Comparison of ENCODE assay signal across 8 cellular contexts in the genomic region with DNA sequence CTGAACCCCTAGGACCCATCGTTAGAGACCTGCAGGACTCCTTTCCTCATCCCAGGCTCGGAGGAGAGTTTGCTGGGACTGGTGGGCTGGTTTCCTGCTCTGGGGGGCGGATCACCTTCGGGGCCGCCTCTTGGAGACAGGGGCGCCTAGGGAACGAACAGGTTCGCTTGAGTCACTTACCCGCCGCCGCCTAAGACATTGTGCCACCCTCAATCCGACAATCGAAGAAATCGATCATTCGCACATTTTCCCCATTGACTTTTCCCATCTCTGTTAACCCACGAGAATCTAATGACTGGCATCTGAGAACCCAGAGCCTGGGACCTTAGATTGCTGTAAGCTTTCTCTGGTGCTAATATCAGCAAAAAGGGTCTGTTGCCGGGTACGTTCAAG. TPM values are rescaled to one million over a fixed set of nuclear protein-coding genes. Genes with fewer than 3 reads are reported as not detected.
DNase-seq lines count a peak whose midpoint lies in the region; ATAC-seq and TF ChIP-seq lines count a peak whose summit lies in the region.

No MANE protein-coding gene starts in this region.

- H3K4me2 ChIP-seq in mammary epithelial cell (ENCODE audit: insufficient read depth, low read depth, low read length) = peak overlapping the region; percentile 86

- H3K36me3 ChIP-seq in mammary epithelial cell (ENCODE audit: insufficient read depth, low read length) = peaks cover 6% of the 10 kb centered on the region
- peaks cover 19% of the 10 kb centered on the region for H3K36me3 ChIP-seq in muscle layer of colon (ENCODE audit: insufficient read depth, low read length)

- H3K9ac ChIP-seq in mammary epithelial cell (ENCODE audit: insufficient read depth, low read length) = peak overlapping the region; percentile 95
- H3K9ac ChIP-seq in muscle layer of colon (ENCODE audit: low read length) = peak overlapping the region; percentile 80

- H3K4me1 ChIP-seq in mammary epithelial cell (ENCODE audit: insufficient read depth, low read length) = peaks cover 21% of the 10 kb centered on the region
- peaks cover 46% of the 10 kb centered on the region for H3K4me1 ChIP-seq in muscle layer of colon (ENCODE audit: insufficient read depth, low read length)

- WGBS in mammary epithelial cell (ENCODE audit: low coverage, missing lambda C conversion rate) = 3% methylated on average over 10 of the region's 18 CpGs

- no peaks in the 10 kb centered on the region for H4K20me1 ChIP-seq in mammary epithelial cell (ENCODE audit: insufficient read depth, low read length)

- no peaks in the 10 kb centered on the region for H3K9me3 Mint-ChIP-seq in IgD-negative memory B cell

- no peak for TF ChIP-seq CTCF in mammary epithelial cell (conservative IDR thresholded peaks at IDR 0.05 in 1 of 2, IDR thresholded peaks at IDR 0.05 in 1 of 2; ENCODE audit: extremely low read depth in 1 of 2, insufficient read depth in 1 of 2, low read depth in 1 of 2, low read length in 2 of 2)

- H3K4me3 Mint-ChIP-seq in IgD-negative memory B cell = peak overlapping the region; percentile 97 to 100 (median 98)

- BruUV-seq in mammary epithelial cell (replicated peaks; lab: Mats Ljungman, UMichigan) = TSS peak; percentile 70

- dilution Hi-C loops in mammary epithelial cell (cut with HindIII; ENCODE audit: low sequenced_read_pairs) = loop anchor here (5.0 kb wide), 1 partner anchor 47 kb away; no protein-coding TSS in a partner anchor

- peak overlapping the region; percentile 56 to 95 (median 75) for H3K4me3 ChIP-seq in mammary epithelial cell (replicated peaks in 1 of 3; ENCODE audit: insufficient read depth in 1 of 3, low read depth in 2 of 3, low read length in 3 of 3)
- peak overlapping the region; percentile 73 to 91 for H3K4me3 ChIP-seq in muscle layer of colon (ENCODE audit: low read depth in 1 of 2, low read length in 2 of 2)

- H3K27ac Mint-ChIP-seq in IgD-negative memory B cell = peak overlapping the region; percentile 96 to 100 (median 99)

- H3K27ac ChIP-seq in mammary epithelial cell (ENCODE audit: insufficient read depth, low read depth, low read length) = peak overlapping the region; percentile 92
- peak overlapping the region; percentile 89 for H3K27ac ChIP-seq in muscle layer of colon (ENCODE audit: low read depth, low read length)

- in situ Hi-C loops in mammary epithelial cell (cut with MboI; ENCODE audit: low sequenced_read_pairs in 2 of 2) = no loop called here

- H3K27me3 ChIP-seq in mammary epithelial cell (ENCODE audit: insufficient read depth, low read length) (no peaks in the 10 kb centered on the region), muscle layer of colon (ENCODE audit: control insufficient read depth in 1 of 2, insufficient read depth in 2 of 2, low read length in 2 of 2) (no peaks in the 10 kb centered on the region)

- H3K4me1 Mint-ChIP-seq in IgD-negative memory B cell = peaks cover 36 to 50% (median 38%) of the 10 kb centered on the region in 3 donors

- peaks cover 94% of the 10 kb centered on the region for H3K79me2 ChIP-seq in mammary epithelial cell (ENCODE audit: insufficient read depth, low read length)

- DNase-seq in NCI-H82 (lab: John Stamatoyannopoulos, UW) (peak; percentile 68), NCI-H82 treated with DMSO at 0.1 percent for 48 hours (lab: John Stamatoyannopoulos, UW; ENCODE audit: unreplicated experiment) (no peak), mammary epithelial cell (no peak), sciatic nerve (ENCODE audit: low spot score) (no peak), NK-92 (lab: John Stamatoyannopoulos, UW; ENCODE audit: unreplicated experiment) (no peak)

- H3K9me3 ChIP-seq in mammary epithelial cell (replicated peaks; ENCODE audit: insufficient read depth, low read length) (no peaks in the 10 kb centered on the region), muscle layer of colon (ENCODE audit: low read length) (no peaks in the 10 kb centered on the region)

- peaks cover 5% of the 10 kb centered on the region for H3K36me3 Mint-ChIP-seq in IgD-negative memory B cell

- no peaks in the 10 kb centered on the region for H3K27me3 Mint-ChIP-seq in IgD-negative memory B cell

- peak overlapping the region; percentile 83 for H2AFZ ChIP-seq in mammary epithelial cell (ENCODE audit: low read depth, low read length)

- CTCF ChIA-PET in mammary epithelial cell (lab: Charles Lee; ENCODE audit: low non-redundant PET) = interaction anchor here (0.7 kb wide), 1 partner anchor 156 kb away, joined by 5 read pairs; no protein-coding TSS in a partner anchor

- ATAC-seq in sciatic nerve = no peak
- no peak for ATAC-seq in HG03565 (IDR thresholded peaks at IDR 0.05; ENCODE audit: unreplicated experiment)

- intact Hi-C loops in mammary epithelial cell (cut with micrococcal nuclease) (loop anchor here (2.0 kb wide), 1 partner anchor 62 kb away; no protein-coding TSS in a partner anchor), sciatic nerve (cut with DNase I) (no loop called here)

RNA-seq across cellular contexts. Expression of gene SLC39A9, which starts 0.3 kb away (rescaled TPM):
- polyA plus RNA-seq in IgD-negative memory B cell = 14.7 TPM
- 100 to 1,000 TPM in 1 of 2 donors, 10 to 100 TPM in 1; 61.5 to 157 TPM for total RNA-seq in mammary epithelial cell
- polyA plus RNA-seq in mammary epithelial cell = 65.3 TPM
- polyA minus RNA-seq in mammary epithelial cell = 40.1 TPM
- 45.7 TPM for total RNA-seq in sciatic nerve

RNA-seq across cellular contexts. Expression of gene ERH, which starts 0.7 kb away (rescaled TPM):
- polyA plus RNA-seq in IgD-negative memory B cell (72.1 TPM), mammary epithelial cell (142 TPM)
- total RNA-seq in mammary epithelial cell (100 to 1,000 TPM in 1 of 2 donors, 10 to 100 TPM in 1; 53.8 to 190 TPM), sciatic nerve (113 TPM)
- polyA minus RNA-seq in mammary epithelial cell = 187 TPM
